In the genomic region with DNA sequence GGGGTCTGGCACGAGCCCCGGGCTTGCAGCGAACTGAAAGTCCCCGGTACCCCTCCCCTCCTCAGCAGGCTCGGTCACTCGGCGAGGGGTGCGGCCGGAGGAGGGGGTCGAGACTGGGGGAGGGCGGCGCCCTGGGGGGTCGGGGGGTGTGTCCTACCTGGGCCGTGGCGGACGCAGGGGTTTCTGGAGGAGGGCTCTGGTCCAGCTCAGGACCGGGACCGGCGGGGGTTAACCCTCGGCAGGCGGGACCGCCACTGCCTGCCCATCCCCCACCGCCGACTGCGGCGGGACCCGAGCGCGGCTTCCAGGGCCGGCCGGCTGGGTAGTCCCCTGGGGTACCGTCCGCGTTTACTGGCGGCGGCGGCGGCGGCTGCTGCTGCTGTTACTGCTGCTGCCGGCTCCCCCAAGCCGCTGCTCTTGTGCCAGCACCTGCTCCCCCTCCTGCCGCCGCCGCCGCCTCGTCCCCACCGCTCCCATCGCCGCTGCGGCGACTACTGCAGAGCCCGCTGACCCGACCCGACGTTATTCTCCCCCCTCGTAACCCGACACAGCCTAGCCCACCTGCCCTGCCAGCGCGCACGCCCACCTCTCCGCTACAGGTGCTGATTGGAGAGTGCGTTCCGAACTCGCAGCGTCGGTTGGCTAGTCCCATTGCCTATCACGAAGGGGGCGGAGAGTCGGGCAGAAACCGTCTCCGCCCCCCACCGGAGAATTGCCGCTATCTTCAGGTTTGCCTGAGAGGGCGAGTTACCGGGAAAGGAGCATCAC, we compare ENCODE assay signal across 8 cellular contexts. TPM values are rescaled to one million over a fixed set of nuclear protein-coding genes. Genes with fewer than 3 reads are reported as not detected.
DNase-seq lines count a peak whose midpoint lies in the region; ATAC-seq, FAIRE-seq and TF ChIP-seq lines count a peak whose summit lies in the region.

Gene TTBK2, minus strand, starts transcription at position 498 of the 768 bp plus-strand sequence. CDS start 42,161 bp downstream, outside the sequence.

- DNase-seq in NCI-H2196 treated with DMSO at 0.1 percent for 48 hours (lab: John Stamatoyannopoulos, UW; ENCODE audit: unreplicated experiment) (peak; percentile 87), mammary epithelial cell (peak; percentile 98), iPS-NIHi11 (ENCODE audit: low spot score) (peak; percentile 93), small intestine (peak; percentile 99)

- H3K79me2 ChIP-seq in ACC112 (ENCODE audit: control insufficient read depth, insufficient read depth, low read length, unreplicated experiment), result peaks cover 20% of the 10 kb centered on the region
- peaks cover 41% of the 10 kb centered on the region for H3K79me2 ChIP-seq in mammary epithelial cell (ENCODE audit: insufficient read depth, low read length)

- 0% methylated on average over 14 of the region's 75 CpGs for WGBS in mammary epithelial cell (ENCODE audit: low coverage, missing lambda C conversion rate)
- 0 to 1% (median 1%) methylated on average over 34 to 75 of the region's 75 CpGs for WGBS in small intestine, 3 donors

- H3K36me3 ChIP-seq in ACC112 (ENCODE audit: insufficient read depth, low read length), result no peaks in the 10 kb centered on the region
- H3K36me3 ChIP-seq in mammary epithelial cell (ENCODE audit: insufficient read depth, low read length), result no peaks in the 10 kb centered on the region
- no peaks in the 10 kb centered on the region for H3K36me3 ChIP-seq in small intestine (ENCODE audit: control insufficient read depth in 2 of 2, insufficient read depth in 2 of 2, low read length in 2 of 2)

- dilution Hi-C loops in mammary epithelial cell (cut with HindIII; ENCODE audit: low sequenced_read_pairs), result no loop called here

- H3K27ac ChIP-seq in ACC112 (ENCODE audit: low read depth, low read length), result peak within 1 kb of the TSS; percentile 20
- peak within 1 kb of the TSS; percentile 71 for H3K27ac ChIP-seq in VCaP
- peak within 1 kb of the TSS; percentile 5 for H3K27ac ChIP-seq in mammary epithelial cell (ENCODE audit: insufficient read depth, low read depth, low read length)
- peak within 1 kb of the TSS; percentile 73 to 85 for H3K27ac ChIP-seq in small intestine (ENCODE audit: low read depth in 1 of 2, low read length in 1 of 2)

- H3K4me3 ChIP-seq in ACC112 (ENCODE audit: low read depth, low read length), result peak within 1 kb of the TSS; percentile 83
- H3K4me3 ChIP-seq in mammary epithelial cell (replicated peaks in 1 of 3; ENCODE audit: insufficient read depth in 1 of 3, low read depth in 2 of 3, low read length in 3 of 3), result peak within 1 kb of the TSS; percentile 44 to 98 (median 58)
- H3K4me3 ChIP-seq in small intestine (ENCODE audit: low read depth in 1 of 2, low read length in 2 of 2), result peak within 1 kb of the TSS; percentile 88 to 99

- no TSS peak for BruUV-seq in mammary epithelial cell (replicated peaks; lab: Mats Ljungman, UMichigan)

- H2AFZ ChIP-seq in ACC112 (ENCODE audit: low read length, unreplicated experiment) (peak within 1 kb of the TSS; percentile 99), mammary epithelial cell (ENCODE audit: low read depth, low read length) (peak within 1 kb of the TSS; percentile 94)

- H3K9ac ChIP-seq in mammary epithelial cell (ENCODE audit: insufficient read depth, low read length), result peak within 1 kb of the TSS; percentile 85

- ATAC-seq in GM18870 (IDR thresholded peaks at IDR 0.05; ENCODE audit: unreplicated experiment) (peak; percentile 75), HG03135 (IDR thresholded peaks at IDR 0.05; ENCODE audit: unreplicated experiment) (peak; percentile 92)

- H3K9me3 ChIP-seq in mammary epithelial cell (replicated peaks; ENCODE audit: insufficient read depth, low read length), result no peaks in the 10 kb centered on the region
- H3K9me3 ChIP-seq in small intestine (ENCODE audit: control insufficient read depth, low read depth), result no peaks in the 10 kb centered on the region

- no peaks in the 10 kb centered on the region for H3K27me3 ChIP-seq in ACC112 (ENCODE audit: insufficient read depth, low read length)
- no peaks in the 10 kb centered on the region for H3K27me3 ChIP-seq in mammary epithelial cell (ENCODE audit: insufficient read depth, low read length)
- H3K27me3 ChIP-seq in small intestine (ENCODE audit: control insufficient read depth in 2 of 2, insufficient read depth in 2 of 2, low read length in 2 of 2), result no peaks in the 10 kb centered on the region

- FAIRE-seq in small intestine (lab: Jason Lieb, UNC), result no peak

- H3K4me1 ChIP-seq in ACC112 (ENCODE audit: control insufficient read depth, insufficient read depth, low read length, unreplicated experiment) (peaks cover 10% of the 10 kb centered on the region), mammary epithelial cell (ENCODE audit: insufficient read depth, low read length) (peaks cover 13% of the 10 kb centered on the region), small intestine (ENCODE audit: control insufficient read depth in 2 of 2, insufficient read depth in 1 of 2, low read depth in 1 of 2, low read length in 1 of 2) (no peaks in the 10 kb centered on the region)

- intact Hi-C loops in mammary epithelial cell (cut with micrococcal nuclease), result loop anchor here (5.0 kb wide), 1 partner anchor 73 kb away; no protein-coding TSS in a partner anchor

- peak within 1 kb of the TSS; percentile 77 for H3K4me2 ChIP-seq in mammary epithelial cell (ENCODE audit: insufficient read depth, low read depth, low read length)

- no peaks in the 10 kb centered on the region for H4K20me1 ChIP-seq in mammary epithelial cell (ENCODE audit: insufficient read depth, low read length)

- CTCF ChIA-PET in mammary epithelial cell (lab: Charles Lee; ENCODE audit: low non-redundant PET), result no interaction called here

- TF ChIP-seq CTCF in VCaP (conservative IDR thresholded peaks at IDR 0.05) (no peak), mammary epithelial cell (conservative IDR thresholded peaks at IDR 0.05 in 1 of 2, IDR thresholded peaks at IDR 0.05 in 1 of 2; ENCODE audit: extremely low read depth in 1 of 2, insufficient read depth in 1 of 2, low read depth in 1 of 2, low read length in 2 of 2) (peak in 1 of 2 donors; percentile 17)

- in situ Hi-C loops in mammary epithelial cell (cut with MboI; ENCODE audit: low sequenced_read_pairs in 2 of 2), result loop anchor here (10.0 kb wide), 3 partner anchors 116 to 216 kb away; no protein-coding TSS in a partner anchor

RNA-seq across cellular contexts. Expression of gene TTBK2, which starts in this region (rescaled TPM):
- 10 to 100 TPM; 14.8 to 25.8 TPM for total RNA-seq in mammary epithelial cell
- polyA plus RNA-seq in mammary epithelial cell, result 3.5 TPM
- polyA minus RNA-seq in mammary epithelial cell, result 20.7 TPM
- polyA plus RNA-seq in small intestine, result 1 to 10 TPM in 1 of 3 donors, under 1 TPM in 2; 0.45 to 2.2 (median 0.54) TPM

Comparison
In these comparisons a context has a peak if more than half of its experiments do, and no peak if none do; other contexts are left out.
1. Peak in every context shown above with its lines: DNase-seq, ATAC-seq, H3K4me3 ChIP-seq and H3K27ac ChIP-seq.
2. H3K27ac ChIP-seq: peak in every context shown above with its lines; median percentile 79 in small intestine; 71 in VCaP; 20 in ACC112; 5 in mammary epithelial cell.